ENCODE assay signal across 9 cellular contexts in genomic region chrX:20139966-20140365, GRCh38. TPM values are rescaled to one million over a fixed set of nuclear protein-coding genes. Genes with fewer than 3 reads are reported as not detected.
DNase-seq lines count a peak whose midpoint lies in the region; ATAC-seq, FAIRE-seq and TF ChIP-seq lines count a peak whose summit lies in the region.
"Had no signal": no experiment of that assay in that cellular context is flagged by ENCODE, and none has a peak within 500 bp of the region (broad histone marks: within the 10 kb centered on the region; RNA-seq: fewer than 3 reads in every experiment).

No MANE protein-coding gene starts in this region.

- H3K4me1 Mint-ChIP-seq in naive B cell = peaks cover 15 to 36% (median 25%) of the 10 kb centered on the region in 3 donors

- H2BK120ac ChIP-seq in IMR-90 (ENCODE audit: low read depth, low read length) = no peak overlapping the region

- H4K20me1 ChIP-seq in IMR-90 (ENCODE audit: insufficient read depth, low read length) = peaks cover 21% of the 10 kb centered on the region

- no CpG with 5 or more reads among the region's 2 CpGs for WGBS in IMR-90 (ENCODE audit: extremely low coverage in 2 of 2, insufficient read length in 1 of 2), 2 experiments

- no peak overlapping the region for H3K23ac ChIP-seq in IMR-90 (ENCODE audit: low read depth, low read length)

- no peaks in the 10 kb centered on the region for H3K9me3 ChIP-seq in IMR-90 (ENCODE audit: control insufficient read depth, insufficient read depth, low read length)

- peaks cover 5% of the 10 kb centered on the region; the same call in 1 of the 2 replicates for H3K9me1 ChIP-seq in IMR-90 (ENCODE audit: insufficient read depth, low read length)

- H3K4me3 ChIP-seq in AG10803 (ENCODE audit: low read length) = peak overlapping the region; percentile 75
- peak overlapping the region; percentile 72; the same call in 1 of the 2 replicates for H3K4me3 ChIP-seq in IMR-90 (ENCODE audit: insufficient read depth, low read depth, low read length)
- H3K4me3 ChIP-seq in bronchial epithelial cell (ENCODE audit: low read depth, low read length) = peak overlapping the region; percentile 76

- no peaks in the 10 kb centered on the region for H3K27me3 Mint-ChIP-seq in naive B cell

- no peak overlapping the region for H3K56ac ChIP-seq in IMR-90 (ENCODE audit: extremely low read depth, insufficient read depth, low read length)

- no TSS peak for BruUV-seq in IMR-90 (replicated peaks; lab: Mats Ljungman, UMichigan)

- no peak overlapping the region for H3K18ac ChIP-seq in IMR-90 (ENCODE audit: low read depth, low read length)

- no peak overlapping the region for H4K5ac ChIP-seq in IMR-90 (ENCODE audit: low read depth, low read length)

- no peak overlapping the region for H3K27ac ChIP-seq in IMR-90 (ENCODE audit: insufficient read depth, low read length)

- in situ Hi-C loops in IMR-90 (cut with MboI; ENCODE audit: low sequenced_read_pairs) = no loop called here

- no peaks in the 10 kb centered on the region for H3K27me3 ChIP-seq in IMR-90 (ENCODE audit: control insufficient read depth, insufficient read depth, low read length)
- H3K27me3 ChIP-seq in bronchial epithelial cell (ENCODE audit: control insufficient read depth, insufficient read depth, low read length) = no peaks in the 10 kb centered on the region

- intact Hi-C loops in IMR-90 (cut with micrococcal nuclease) = no loop called here

- CTCF ChIA-PET in IMR-90 (lab: Yijun Ruan, JAX) (interaction anchor here (0.5 to 0.7 kb wide), 2 partner anchors 132 to 460 kb away, joined by 3 read pairs; no protein-coding TSS in a partner anchor), HEK293T (lab: Yijun Ruan, JAX) (no interaction called here)

- H3K4me1 ChIP-seq in IMR-90 (ENCODE audit: control insufficient read depth, insufficient read depth, low read length) = peaks cover 4% of the 10 kb centered on the region

- no peak for TF ChIP-seq CTCF in AG10803 (conservative IDR thresholded peaks at IDR 0.05; ENCODE audit: low read length)
- no peak for TF ChIP-seq CTCF in IMR-90 (conservative IDR thresholded peaks at IDR 0.05; ENCODE audit: low read depth, low read length)
- no peak for TF ChIP-seq CTCF in bronchial epithelial cell (IDR thresholded peaks at IDR 0.05; ENCODE audit: insufficient read depth, low read length, severe bottlenecking)

- H3K9ac ChIP-seq in IMR-90 (ENCODE audit: low read depth, low read length) = no peak overlapping the region; the same call in 1 of the 2 replicates

- H3K4me2 ChIP-seq in IMR-90 (ENCODE audit: low read depth, low read length) = peak overlapping the region; percentile 98

- H2AFZ ChIP-seq in IMR-90 (replicated peaks; ENCODE audit: low read length, poor library complexity) = no peak overlapping the region

- no peak overlapping the region for H3K4ac ChIP-seq in IMR-90 (ENCODE audit: low read depth, low read length)

- no peak for FAIRE-seq in bronchial epithelial cell (lab: Jason Lieb, UNC)
- no peak for FAIRE-seq in HTR-8/SVneo (lab: Jason Lieb, UNC)

- H2BK20ac ChIP-seq in IMR-90 (ENCODE audit: low read depth, low read length) = no peak overlapping the region

- peak overlapping the region; percentile 79 to 98 (median 92) for H3K4me3 Mint-ChIP-seq in naive B cell

- no peak for TF ChIP-seq RAD21 in IMR-90 (IDR thresholded peaks at IDR 0.05; ENCODE audit: low read length)

- POLR2A ChIA-PET in IMR-90 (lab: Charles Lee; ENCODE audit: unreplicated experiment) (no interaction called here), HEK293T (lab: Yijun Ruan, JAX) (interaction anchor here (2.2 kb wide), 1 partner anchor 8 kb away, joined by 8 read pairs; no protein-coding TSS in a partner anchor)

- TF ChIP-seq POLR2A in IMR-90 (IDR thresholded peaks at IDR 0.05; ENCODE audit: low read depth, low read length) = no peak

- peaks cover 13% of the 10 kb centered on the region for H3K36me3 ChIP-seq in IMR-90 (ENCODE audit: control insufficient read depth, insufficient read depth, low read length)
- H3K36me3 ChIP-seq in bronchial epithelial cell (ENCODE audit: control insufficient read depth, insufficient read depth, low read length) = peaks cover 2% of the 10 kb centered on the region

- H3K79me1 ChIP-seq in IMR-90 (ENCODE audit: low read depth in 1 of 2, low read length in 2 of 2) = peaks cover 9 to 10% of the 10 kb centered on the region in 2 experiments

- ATAC-seq in IMR-90 (ENCODE audit: low read depth) (no peak), naive B cell (ENCODE audit: low read depth in 2 of 2) (no peak), GM18873 (IDR thresholded peaks at IDR 0.05; ENCODE audit: low FRiP score, unreplicated experiment) (no peak)

- no peak overlapping the region for H2AK5ac ChIP-seq in IMR-90 (ENCODE audit: low read depth, low read length)

- no peak overlapping the region for H4K8ac ChIP-seq in IMR-90 (ENCODE audit: low read depth in 2 of 2, low read length in 2 of 2)

- H4K91ac ChIP-seq in IMR-90 (ENCODE audit: insufficient read depth, low read depth, low read length) = no peak overlapping the region

- no peak overlapping the region for H2AK9ac ChIP-seq in IMR-90 (replicated peaks; ENCODE audit: low read depth, low read length, poor library complexity)

- no peak overlapping the region for H3K14ac ChIP-seq in IMR-90 (replicated peaks; ENCODE audit: low read depth, low read length)

- DNase-seq in AG10803 (ENCODE audit: low read depth) (peak; percentile 84), IMR-90 (peak; percentile 59), bronchial epithelial cell (ENCODE audit: low read depth) (peak; percentile 61), naive B cell (no peak), HTR-8/SVneo (ENCODE audit: insufficient read length, low spot score) (no peak), HEK293T (ENCODE audit: extremely low spot score) (no peak)
- no peak for DNase-seq in NK-92 treated with Interleukin-12 subunit alpha and Interleukin-12 subunit beta, amount 100 ng/mL, for 24 hours (lab: John Stamatoyannopoulos, UW)
- DNase-seq: NCI-H2171 treated with DMSO at 0.1 percent for 48 hours had no signal

- H2BK5ac ChIP-seq in IMR-90 (ENCODE audit: low read depth, low read length, poor library complexity, severe bottlenecking) = no peak overlapping the region

- peaks cover 12 to 18% of the 10 kb centered on the region in 2 donors for H3K36me3 Mint-ChIP-seq in naive B cell

- H3K9me3 Mint-ChIP-seq in naive B cell = no peaks in the 10 kb centered on the region

- dilution Hi-C loops in IMR-90 (cut with HindIII; ENCODE audit: low sequenced_read_pairs, unreplicated experiment) = no loop called here

- H2BK15ac ChIP-seq in IMR-90 (ENCODE audit: low read depth, low read length) = no peak overlapping the region

- peak overlapping the region in 3 of 6 donors; percentile 94 to 97 (median 94) for H3K27ac Mint-ChIP-seq in naive B cell

TF ChIP-seq in IMR-90, 13 proteins besides CTCF, POLR2A, EP300 and RAD21 (continues in another document):
- no peak for TF ChIP-seq RCOR1 (IDR thresholded peaks at IDR 0.05; ENCODE audit: insufficient replicate concordance, low read length)
- TF ChIP-seq USF2 (IDR thresholded peaks at IDR 0.05; ENCODE audit: low read depth, low read length) = no peak
- TF ChIP-seq CHD1 (IDR thresholded peaks at IDR 0.05; ENCODE audit: low read depth, low read length) = no peak
- no peak for TF ChIP-seq MAFK (IDR thresholded peaks at IDR 0.05; ENCODE audit: low read depth, low read length)
- TF ChIP-seq NFE2L2 (IDR thresholded peaks at IDR 0.05; ENCODE audit: low read depth, low read length) = no peak
- TF ChIP-seq MAZ (IDR thresholded peaks at IDR 0.05; ENCODE audit: borderline replicate concordance, low read depth, low read length) = no peak
- no peak for TF ChIP-seq MXI1 (IDR thresholded peaks at IDR 0.05; ENCODE audit: borderline replicate concordance, low read depth, low read length)

TF ChIP-seq in HEK293T, 16 proteins besides CTCF, POLR2A, EP300 and RAD21:
- TF ChIP-seq ARNT (IDR thresholded peaks at IDR 0.05) = no peak
- no peak for TF ChIP-seq ZNF384 (IDR thresholded peaks at IDR 0.05)
- TF ChIP-seq BHLHE40 (IDR thresholded peaks at IDR 0.05; ENCODE audit: borderline replicate concordance) = no peak
- TF ChIP-seq SUZ12 (IDR thresholded peaks at IDR 0.05) = no peak

RNA-seq across cellular contexts. Expression of gene EIF1AX, which starts 1.7 kb away (rescaled TPM):
- total RNA-seq in IMR-90 (2012; rRNA removed) (12.2 and 55.5 TPM in 2 replicates), bronchial epithelial cell (29.2 and 55.0 TPM in 2 replicates)
- polyA plus RNA-seq in IMR-90 (2012; rRNA removed) (41.2 and 44.5 TPM in 2 replicates), naive B cell (ENCODE audit: low read depth in 6 of 6) (10 to 100 TPM; 60.6 to 98.0 (median 79.8) TPM)
- polyA plus RNA-seq in IMR-90 (2012; cell fraction: cytosol; rRNA removed) = 5.6 and 8.1 TPM in 2 replicates
- polyA plus RNA-seq in IMR-90 (2012; cell fraction: nucleus; rRNA removed; ENCODE audit: low replicate concordance) = 2.6 and 11.1 TPM in 2 replicates

RNA-seq across cellular contexts. Expression of gene MAP7D2, which starts 23.3 kb away (rescaled TPM):
- total RNA-seq in IMR-90 (2012; rRNA removed) (under 0.01 and 0.18 TPM in 2 replicates), bronchial epithelial cell (under 0.01 and 0.38 TPM in 2 replicates)
- polyA plus RNA-seq in IMR-90 (2012; rRNA removed) (0.19 and 0.32 TPM in 2 replicates), naive B cell (ENCODE audit: low read depth in 6 of 6) (under 1 TPM in 2 of 6 donors, not detected in 4; 0.17 to 0.21 TPM)
- 0.14 and 0.20 TPM in 2 replicates for polyA plus RNA-seq in IMR-90 (2012; cell fraction: cytosol; rRNA removed)
- polyA plus RNA-seq in IMR-90 (2012; cell fraction: nucleus; rRNA removed; ENCODE audit: low replicate concordance) = 0.20 and 0.41 TPM in 2 replicates

Comparison
In these comparisons a context has a peak if more than half of its experiments do, and no peak if none do; other contexts are left out.
1. DNase-seq: peak in AG10803 (single experiment), IMR-90 (single experiment) and bronchial epithelial cell (single experiment); none in naive B cell (single experiment), NK-92 treated with Interleukin-12 subunit alpha and Interleukin-12 subunit beta, amount 100 ng/mL, for 24 hours (single experiment), HTR-8/SVneo (single experiment) and HEK293T (single experiment).
2. Peak in every context shown above with its lines, with median percentiles within 50 percentile points of each other: H3K4me3 ChIP-seq.